Comparison of ENCODE assay signal across 9 cellular contexts in the genomic region with DNA sequence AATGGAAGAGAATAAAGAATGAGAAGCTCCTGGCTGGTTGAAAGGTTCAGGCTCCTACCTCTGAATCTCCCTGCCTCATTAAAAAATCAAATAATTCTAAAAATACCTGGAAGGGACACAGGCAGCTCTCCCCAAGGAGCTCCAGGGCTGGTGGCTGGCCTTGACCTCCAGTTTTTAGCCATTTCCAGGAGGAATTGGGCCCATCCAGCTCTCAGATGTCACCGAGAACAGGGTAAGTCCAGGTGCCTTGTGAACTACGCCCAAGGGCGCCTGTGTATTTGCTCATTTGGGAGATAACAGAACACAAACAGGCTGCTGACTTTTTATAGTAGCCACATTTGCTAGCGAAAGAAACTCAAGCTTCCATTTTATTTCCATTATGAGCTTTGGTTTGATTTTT.
"Had no signal": no experiment of that assay in that cellular context is flagged by ENCODE, and none has a peak within 500 bp of the region (broad histone marks: within the 10 kb centered on the region; RNA-seq: fewer than 3 reads in every experiment).

No MANE protein-coding gene starts in this region.

- H3K4me3 ChIP-seq: GM23248, GM23338, HAP-1 had no signal

- H3K4me2 ChIP-seq: GM23338 had no signal

- H3K4me3 Mint-ChIP-seq: GM23338, H9, HFFc6 had no signal

- DNase-seq: GM23248, GOT3, H7, H9, HCEC 1CT, HFFc6 had no signal

- H3K4me1 ChIP-seq: HAP-1 had no signal

- H3K36me3 ChIP-seq: HAP-1 had no signal

- H3K27ac ChIP-seq: GM23248 had no signal

- H3K9ac ChIP-seq: GM23248 had no signal

- H3K27ac Mint-ChIP-seq: GM23338, H9, HFFc6 had no signal

- ATAC-seq: GM23338, HCT116 had no signal

- H3K4me1 Mint-ChIP-seq: GM23338, H9 had no signal

- H3K9me3 ChIP-seq: HAP-1 had no signal
